Comparison of ENCODE assay signal across 8 cellular contexts in the genomic region with DNA sequence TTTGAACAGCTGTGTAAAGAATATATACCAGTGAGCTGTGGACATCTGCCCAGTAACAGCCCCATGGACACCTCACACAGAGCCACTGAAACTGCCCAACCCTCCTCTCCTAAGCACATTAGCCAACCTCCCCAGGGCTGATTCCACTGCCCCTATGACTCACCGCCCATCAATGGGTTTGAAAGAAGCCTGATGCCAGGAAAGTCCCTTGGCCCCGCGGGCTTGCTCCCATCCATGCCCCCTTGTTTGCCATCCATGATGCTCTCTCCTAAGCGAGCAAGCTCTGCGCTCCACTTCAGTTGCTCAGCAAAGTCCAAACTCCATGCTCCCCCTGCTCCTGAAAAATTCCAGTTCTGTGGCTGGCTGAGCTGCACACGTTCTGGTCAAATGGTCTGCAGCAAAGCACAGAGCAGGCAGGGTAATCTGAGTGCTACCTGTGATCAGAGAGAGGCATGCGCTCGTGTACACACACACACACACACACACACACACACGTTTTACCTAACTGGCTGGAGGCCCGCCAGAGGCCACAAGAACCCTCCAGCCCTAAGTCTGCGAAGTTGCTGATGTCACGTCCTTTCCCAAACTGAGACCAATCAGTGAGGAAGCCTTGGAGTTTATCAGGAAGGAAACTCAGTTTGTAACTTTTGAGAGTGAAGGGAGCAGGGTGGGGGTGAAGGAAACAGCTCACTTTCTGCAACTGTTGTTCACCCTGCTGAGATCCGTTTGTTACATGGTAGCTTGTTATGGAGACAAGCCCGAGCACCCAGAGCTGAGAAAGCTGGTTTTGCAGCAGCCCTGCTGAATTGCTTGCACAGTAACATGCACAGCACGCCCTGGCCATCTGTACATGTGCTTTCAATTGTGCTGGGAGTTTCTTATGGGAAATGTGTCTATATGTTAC. TPM values are rescaled to one million over a fixed set of nuclear protein-coding genes. Genes with fewer than 3 reads are reported as not detected.
DNase-seq lines count a peak whose midpoint lies in the region; ATAC-seq, FAIRE-seq and TF ChIP-seq lines count a peak whose summit lies in the region.

A gene with protein sequence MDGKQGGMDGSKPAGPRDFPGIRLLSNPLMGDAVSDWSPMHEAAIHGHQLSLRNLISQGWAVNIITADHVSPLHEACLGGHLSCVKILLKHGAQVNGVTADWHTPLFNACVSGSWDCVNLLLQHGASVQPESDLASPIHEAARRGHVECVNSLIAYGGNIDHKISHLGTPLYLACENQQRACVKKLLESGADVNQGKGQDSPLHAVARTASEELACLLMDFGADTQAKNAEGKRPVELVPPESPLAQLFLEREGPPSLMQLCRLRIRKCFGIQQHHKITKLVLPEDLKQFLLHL (minus strand): TSS at position 466 of the 904 bp plus-strand sequence. CDS start 209 bp downstream, at position 257.

- H3K4me3 ChIP-seq in Panc1 (ENCODE audit: low read depth in 2 of 2, low read length in 2 of 2) (peak within 1 kb of the TSS; percentile 22 to 47), mammary epithelial cell (replicated peaks in 1 of 3; ENCODE audit: insufficient read depth in 1 of 3, low read depth in 2 of 3, low read length in 3 of 3) (peak within 1 kb of the TSS; percentile 15 to 44 (median 15)), HepG2 (replicated peaks in 1 of 3; ENCODE audit: insufficient read depth in 1 of 3, low read depth in 2 of 3, low read length in 3 of 3) (peak within 1 kb of the TSS; percentile 19 to 60 (median 43); a peak in 5 of 6 replicates)

- 13% methylated on average over 13 of the region's 15 CpGs for WGBS in mammary epithelial cell (ENCODE audit: low coverage, missing lambda C conversion rate)
- 11% methylated on average over 3 of the region's 15 CpGs for WGBS in HepG2 (ENCODE audit: low lambda C conversion rate)

- H4K20me1 ChIP-seq in mammary epithelial cell (ENCODE audit: insufficient read depth, low read length) (no peaks in the 10 kb centered on the region), HepG2 (ENCODE audit: insufficient read depth, low read length) (no peaks in the 10 kb centered on the region)

- H3K27ac ChIP-seq in Panc1 (ENCODE audit: low read length) (peak within 1 kb of the TSS; percentile 74), mammary epithelial cell (ENCODE audit: insufficient read depth, low read depth, low read length) (peak within 1 kb of the TSS; percentile 93), HepG2 (ENCODE audit: extremely low read length, insufficient read depth, low read length) (peak within 1 kb of the TSS; percentile 82)

- TF ChIP-seq EP300 in HepG2 (IDR thresholded peaks at IDR 0.05; ENCODE audit: low read depth in 2 of 2, low read length in 2 of 2) (peak in 1 of 2 experiments; percentile 52; a peak in 1 of 4 replicates), HepG2 (CRISPR knock-in tag; IDR thresholded peaks at IDR 0.05; ENCODE audit: borderline replicate concordance) (no peak)

- POLR2A ChIA-PET in Panc1 (lab: Charles Lee) (interaction anchor here (0.6 kb wide), 1 partner anchor 86 kb away, joined by 3 read pairs; no protein-coding TSS in a partner anchor), HepG2 (lab: Yijun Ruan, JAX) (interaction anchor here (1.2 kb wide), 2 partner anchors 32 to 1536 kb away, joined by 3 to 4 read pairs; a partner anchor contains a TSS)

- no peaks in the 10 kb centered on the region for H3K4me1 ChIP-seq in Panc1 (ENCODE audit: control insufficient read depth, insufficient read depth, low read length)
- H3K4me1 ChIP-seq in mammary epithelial cell (ENCODE audit: insufficient read depth, low read length), result peaks cover 22% of the 10 kb centered on the region
- peaks cover 40% of the 10 kb centered on the region for H3K4me1 ChIP-seq in HepG2 (ENCODE audit: insufficient read depth, low read length)

- peak; percentile 97 for ATAC-seq in Panc1
- peak; percentile 97 for ATAC-seq in HepG2
- no peak for ATAC-seq in HG03439 (IDR thresholded peaks at IDR 0.05; ENCODE audit: unreplicated experiment)
- no peak for ATAC-seq in GM18505 (IDR thresholded peaks at IDR 0.05; ENCODE audit: unreplicated experiment)

- no peaks in the 10 kb centered on the region for H3K79me2 ChIP-seq in mammary epithelial cell (ENCODE audit: insufficient read depth, low read length)
- H3K79me2 ChIP-seq in HepG2 (ENCODE audit: insufficient read depth, low read length), result no peaks in the 10 kb centered on the region

- peak; percentile 4 for DNase-seq in DMS153 treated with DMSO at 0.1 percent for 48 hours (lab: John Stamatoyannopoulos, UW; ENCODE audit: unreplicated experiment)
- DNase-seq in GOT3 (lab: John Stamatoyannopoulos, UW), result peak; percentile 73
- peak; percentile 15 for DNase-seq in Panc1 (ENCODE audit: low read depth, low spot score)
- peak; percentile 97 for DNase-seq in mammary epithelial cell
- DNase-seq in HepG2 (ENCODE audit: low spot score), result peak; percentile 78
- no peak for DNase-seq in activated CD8-positive, alpha-beta memory T cell treated with anti-CD3 and anti-CD28 coated beads, Interleukin-2, amount 50 U/mL, for 4 hours

- in situ Hi-C loops in Panc1 (cut with HindIII; ENCODE audit: low pct_unique_long_range_greater_than_20kb, low sequenced_read_pairs) (no loop called here), mammary epithelial cell (cut with MboI; ENCODE audit: low sequenced_read_pairs in 2 of 2) (no loop called here), HepG2 (cut with HindIII; ENCODE audit: extremely low pct_ligation_motif_present, low pct_unique_long_range_greater_than_20kb) (no loop called here)

- FAIRE-seq in HepG2 (lab: Jason Lieb, UNC), result peak; percentile 100

- H3K9ac ChIP-seq in mammary epithelial cell (ENCODE audit: insufficient read depth, low read length), result peak within 1 kb of the TSS; percentile 70
- H3K9ac ChIP-seq in HepG2 (ENCODE audit: insufficient read depth, low read depth, low read length), result peak within 1 kb of the TSS; percentile 55

- H3K27me3 ChIP-seq in Panc1 (ENCODE audit: control insufficient read depth, insufficient read depth, low read length), result no peaks in the 10 kb centered on the region
- no peaks in the 10 kb centered on the region for H3K27me3 ChIP-seq in mammary epithelial cell (ENCODE audit: insufficient read depth, low read length)
- no peaks in the 10 kb centered on the region for H3K27me3 ChIP-seq in HepG2 (ENCODE audit: control insufficient read depth in 1 of 2, insufficient read depth in 2 of 2, low read length in 2 of 2)

- no TSS peak for BruUV-seq in Panc1 (replicated peaks; lab: Mats Ljungman, UMichigan)
- no TSS peak for BruUV-seq in mammary epithelial cell (replicated peaks; lab: Mats Ljungman, UMichigan)
- BruUV-seq in HepG2 (replicated peaks; lab: Mats Ljungman, UMichigan), result no TSS peak

- intact Hi-C loops in Panc1 (cut with micrococcal nuclease; ENCODE audit: unreplicated experiment) (no loop called here), mammary epithelial cell (cut with micrococcal nuclease) (no loop called here), HepG2 (cut with micrococcal nuclease; ENCODE audit: unreplicated experiment) (loop anchor here (2.0 kb wide), 1 partner anchor 65 kb away; a partner anchor contains a TSS)

- dilution Hi-C loops in mammary epithelial cell (cut with HindIII; ENCODE audit: low sequenced_read_pairs), result no loop called here

- peak in 1 of 2 experiments; percentile 34; a peak in 1 of 4 replicates for TF ChIP-seq POLR2A in HepG2 (IDR thresholded peaks at IDR 0.05; ENCODE audit: insufficient read depth in 1 of 2, low read depth in 2 of 2, low read length in 2 of 2)
- no peak for TF ChIP-seq POLR2A in GM18505 (IDR thresholded peaks at IDR 0.05; ENCODE audit: borderline replicate concordance, extremely low read depth, insufficient read depth, insufficient read length)

- no peak for TF ChIP-seq RAD21 in HepG2 (CRISPR knock-in tag; IDR thresholded peaks at IDR 0.05)

- peak within 1 kb of the TSS; percentile 84 for H3K4me2 ChIP-seq in mammary epithelial cell (ENCODE audit: insufficient read depth, low read depth, low read length)
- peak within 1 kb of the TSS; percentile 75 for H3K4me2 ChIP-seq in HepG2 (ENCODE audit: low read depth, low read length)

- peak within 1 kb of the TSS; percentile 94 for H2AFZ ChIP-seq in mammary epithelial cell (ENCODE audit: low read depth, low read length)
- peak within 1 kb of the TSS; percentile 48 for H2AFZ ChIP-seq in HepG2 (ENCODE audit: low read length)

- TF ChIP-seq CTCF in Panc1 (IDR thresholded peaks at IDR 0.05), result no peak
- TF ChIP-seq CTCF in mammary epithelial cell (conservative IDR thresholded peaks at IDR 0.05 in 1 of 2, IDR thresholded peaks at IDR 0.05 in 1 of 2; ENCODE audit: extremely low read depth in 1 of 2, insufficient read depth in 1 of 2, low read depth in 1 of 2, low read length in 2 of 2), result no peak
- TF ChIP-seq CTCF in HepG2 (CRISPR knock-in tag; IDR thresholded peaks at IDR 0.05), result no peak

- H3K9me3 ChIP-seq in Panc1 (ENCODE audit: control insufficient read depth, insufficient read depth, low read depth, low read length) (no peaks in the 10 kb centered on the region), mammary epithelial cell (replicated peaks; ENCODE audit: insufficient read depth, low read length) (no peaks in the 10 kb centered on the region), HepG2 (ENCODE audit: low read length) (no peaks in the 10 kb centered on the region)

- CTCF ChIA-PET in Panc1 (lab: Charles Lee) (interaction anchor here (0.7 kb wide), 1 partner anchor 628 kb away, joined by 3 read pairs; no protein-coding TSS in a partner anchor), mammary epithelial cell (lab: Charles Lee; ENCODE audit: low non-redundant PET) (no interaction called here), HepG2 (lab: Yijun Ruan, JAX; ENCODE audit: low intra/inter-chr PET ratio, low total read pairs) (no interaction called here)

- H3K36me3 ChIP-seq in Panc1 (ENCODE audit: control insufficient read depth, insufficient read depth, low read length) (no peaks in the 10 kb centered on the region), mammary epithelial cell (ENCODE audit: insufficient read depth, low read length) (no peaks in the 10 kb centered on the region), HepG2 (replicated peaks in 1 of 2; ENCODE audit: control insufficient read depth in 1 of 2, insufficient read depth in 2 of 2, low read length in 2 of 2) (no peaks in the 10 kb centered on the region)

RNA-seq across cellular contexts. Expression of the gene that starts here (rescaled TPM):
- total RNA-seq in Panc1 (2021; ENCODE audit: unreplicated experiment) (6.5 TPM), mammary epithelial cell (1 to 10 TPM in 1 of 2 donors, under 1 TPM in 1; 0.67 to 1.9 TPM), HepG2 (2016; rRNA removed; fragmentation: Illumina TruSeq; extraction: Trizol) (13.8 and 18.2 TPM in 2 replicates)
- 9.7 TPM for polyA plus RNA-seq in Panc1 (2012; ENCODE audit: insufficient read length)
- polyA plus RNA-seq in mammary epithelial cell (2.9 TPM), HepG2 (2011; rRNA removed) (3.9 and 4.2 TPM in 2 replicates)
- not detected for polyA minus RNA-seq in mammary epithelial cell
- total RNA-seq in HepG2 (2016; cell fraction: cytosol; rRNA removed; fragmentation: Illumina TruSeq; extraction: Trizol; ENCODE audit: low read depth), result 2.5 and 2.9 TPM in 2 replicates
- total RNA-seq in HepG2 (2016; cell fraction: insoluble cytoplasmic fraction; rRNA removed; fragmentation: Illumina TruSeq; extraction: Trizol), result 13.0 and 18.9 TPM in 2 replicates
- 5.6 and 6.2 TPM in 2 replicates for total RNA-seq in HepG2 (2016; cell fraction: membrane; rRNA removed; fragmentation: Illumina TruSeq; extraction: Trizol)
- total RNA-seq in HepG2 (2016; cell fraction: nucleus; rRNA removed; fragmentation: Illumina TruSeq; extraction: Trizol), result 5.5 and 5.7 TPM in 2 replicates
- 2.4 and 2.8 TPM in 2 replicates for polyA plus RNA-seq in HepG2 (2011; cell fraction: cytosol; rRNA removed)
- 1.3 and 1.4 TPM in 2 replicates for polyA plus RNA-seq in HepG2 (2011; cell fraction: nucleus; rRNA removed)
- polyA plus RNA-seq in HepG2 (2012), result 3.0 and 9.4 TPM in 2 replicates
- polyA plus RNA-seq in HepG2 (2016; cell fraction: cytosol; fragmentation: Illumina TruSeq; extraction: Trizol; ENCODE audit: low read depth), result 1.4 and 2.5 TPM in 2 replicates
- polyA plus RNA-seq in HepG2 (2016; cell fraction: insoluble cytoplasmic fraction; fragmentation: Illumina TruSeq; extraction: Trizol; ENCODE audit: low read depth), result 13.5 and 14.9 TPM in 2 replicates
- 3.8 and 4.5 TPM in 2 replicates for polyA plus RNA-seq in HepG2 (2016; cell fraction: membrane; fragmentation: Illumina TruSeq; extraction: Trizol; ENCODE audit: low read depth)
- 8.7 and 9.7 TPM in 2 replicates for polyA plus RNA-seq in HepG2 (2016; cell fraction: nucleus; fragmentation: Illumina TruSeq; extraction: Trizol; ENCODE audit: insufficient read depth, low read depth)
- polyA minus RNA-seq in HepG2 (2011; rRNA and poly(A)+ RNA removed; ENCODE audit: low replicate concordance), result 8.4 and 41.0 TPM in 2 replicates
- polyA minus RNA-seq in HepG2 (2011; cell fraction: cytosol; rRNA and poly(A)+ RNA removed), result 1.1 and 2.1 TPM in 2 replicates
- 1.4 and 2.0 TPM in 2 replicates for polyA minus RNA-seq in HepG2 (2011; cell fraction: nucleus; rRNA and poly(A)+ RNA removed)

Comparison
In these comparisons a context has a peak if more than half of its experiments do, and no peak if none do; other contexts are left out.
1. ATAC-seq: peak in Panc1 (single experiment) and HepG2 (single experiment); none in HG03439 (single experiment) and GM18505 (single experiment).
2. Peak in every context shown above with its lines, with median percentiles within 50 percentile points of each other: H3K27ac ChIP-seq and H3K4me3 ChIP-seq.